11 cellular contexts compared by ENCODE assay signal in the genomic region with DNA sequence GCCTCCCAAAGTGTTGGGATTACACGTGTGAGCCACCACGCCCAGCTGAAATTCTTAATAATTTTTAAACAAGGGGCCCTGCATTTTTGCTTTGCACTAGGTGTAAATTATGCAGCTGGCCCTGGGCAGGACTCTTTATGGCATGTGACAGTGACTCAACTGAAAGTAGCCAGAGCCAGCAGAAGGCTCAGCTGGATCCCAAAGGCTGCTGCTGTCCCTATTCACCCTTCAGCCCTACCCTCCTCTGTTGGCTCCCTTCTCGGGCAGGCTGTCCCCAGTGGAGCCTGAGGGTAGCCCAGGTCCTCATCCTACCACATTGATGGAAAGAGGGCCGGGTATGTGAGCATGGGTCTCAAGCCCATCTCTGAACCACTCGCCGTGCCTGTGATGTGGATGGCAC. TPM values are rescaled to one million over a fixed set of nuclear protein-coding genes. Genes with fewer than 3 reads are reported as not detected.
DNase-seq lines count a peak whose midpoint lies in the region; ATAC-seq and TF ChIP-seq lines count a peak whose summit lies in the region.
"Had no signal": no experiment of that assay in that cellular context is flagged by ENCODE, and none has a peak within 500 bp of the region (broad histone marks: within the 10 kb centered on the region; RNA-seq: fewer than 3 reads in every experiment).

No MANE protein-coding gene starts in this region.

- no peaks in the 10 kb centered on the region for H3K9me3 Mint-ChIP-seq in activated CD4-positive, alpha-beta T cell treated with anti-CD3 and anti-CD28 coated beads, Interleukin-2, amount 10 ng/mL, durations not matched to agents 7 days and 5 days
- no peaks in the 10 kb centered on the region for H3K9me3 Mint-ChIP-seq in endodermal cell
- H3K9me3 Mint-ChIP-seq in stimulated activated naive CD8-positive, alpha-beta T cell treated with anti-CD3 and anti-CD28 coated beads, Interleukin-15, amount 100 ng/mL, for 72 hours = no peaks in the 10 kb centered on the region

- no peak overlapping the region for H3K9ac ChIP-seq in endodermal cell (ENCODE audit: extremely low read depth, low read length, poor library complexity, severe bottlenecking)

- H3K27me3 Mint-ChIP-seq in activated CD4-positive, alpha-beta T cell treated with anti-CD3 and anti-CD28 coated beads, Interleukin-2, amount 10 ng/mL, durations not matched to agents 7 days and 5 days = no peaks in the 10 kb centered on the region
- peaks cover 1% of the 10 kb centered on the region for H3K27me3 Mint-ChIP-seq in endodermal cell (ENCODE audit: insufficient read depth)
- H3K27me3 Mint-ChIP-seq in stimulated activated naive CD8-positive, alpha-beta T cell treated with anti-CD3 and anti-CD28 coated beads, Interleukin-15, amount 100 ng/mL, for 72 hours = no peaks in the 10 kb centered on the region

- TF ChIP-seq CTCF in endodermal cell (conservative IDR thresholded peaks at IDR 0.05) = peak; percentile 11

- peak overlapping the region; percentile 80 for H3K27ac Mint-ChIP-seq in activated CD4-positive, alpha-beta T cell treated with anti-CD3 and anti-CD28 coated beads, Interleukin-2, amount 10 ng/mL, durations not matched to agents 7 days and 5 days
- no peak overlapping the region for H3K27ac Mint-ChIP-seq in endodermal cell
- peak overlapping the region; percentile 47 to 92 for H3K27ac Mint-ChIP-seq in stimulated activated naive CD8-positive, alpha-beta T cell treated with anti-CD3 and anti-CD28 coated beads, Interleukin-15, amount 100 ng/mL, for 72 hours

- POLR2A ChIA-PET in activated CD4-positive, alpha-beta T cell treated with anti-CD3 and anti-CD28 coated beads, Interleukin-2, amount 10 ng/mL, durations not matched to agents 7 days and 5 days (lab: Charles Lee) = interaction anchor here (1.2 kb wide), 1 partner anchor 42 kb away, joined by 4 read pairs; no protein-coding TSS in a partner anchor

- no peaks in the 10 kb centered on the region for H3K27me3 ChIP-seq in endodermal cell (ENCODE audit: control insufficient read depth, insufficient read depth, low read length, poor library complexity, severe bottlenecking)

- H3K4me3 ChIP-seq in endodermal cell (ENCODE audit: low read length) = no peak overlapping the region

- 88 to 97% methylated on average over 5 to 6 of the region's 6 CpGs for whole genome bisulfite sequencing in endodermal cell (ENCODE audit: insufficient coverage in 1 of 2, insufficient read length in 1 of 2), 2 experiments

- no peak for DNase-seq in activated CD4-positive, alpha-beta T cell treated with anti-CD3 and anti-CD28 coated beads, Interleukin-2, amount 10 ng/mL, durations not matched to agents 7 days and 5 days
- DNase-seq in activated CD4-positive, alpha-beta T cell treated with anti-CD3 and anti-CD28 coated beads, Interleukin-2, amount 50 U/mL, for 48 hours = no peak
- DNase-seq in SK-MEL-5 (ENCODE audit: low read depth, low spot score) = peak; percentile 10
- DNase-seq in endodermal cell = no peak
- no peak for DNase-seq in stimulated activated naive CD8-positive, alpha-beta T cell treated with anti-CD3 and anti-CD28 coated beads, Interleukin-15, amount 100 ng/mL, for 72 hours
- no peak for DNase-seq in GM19238 (ENCODE audit: insufficient read length, low spot score)
- no peak for DNase-seq in central memory CD4-positive, alpha-beta T cell
- DNase-seq in GF-D8 (lab: John Stamatoyannopoulos, UW) = no peak
- DNase-seq: ACHN, NCI-H510A, WERI-Rb-1 had no signal

- peak; percentile 29 for ATAC-seq in stimulated activated naive CD8-positive, alpha-beta T cell treated with anti-CD3 and anti-CD28 coated beads, Interleukin-15, amount 100 ng/mL, for 72 hours

- CTCF ChIA-PET in activated CD4-positive, alpha-beta T cell treated with anti-CD3 and anti-CD28 coated beads, Interleukin-2, amount 10 ng/mL, durations not matched to agents 7 days and 5 days (lab: Charles Lee) = interaction anchor here (1.0 to 3.0 kb wide), 12 partner anchors 9 to 165 kb away, joined by 3 to 13 read pairs (median 5); partner anchors contain the start of gene CD82

- H3K9me3 ChIP-seq in endodermal cell (ENCODE audit: control insufficient read depth, low read length) = no peaks in the 10 kb centered on the region

- H3K36me3 Mint-ChIP-seq in activated CD4-positive, alpha-beta T cell treated with anti-CD3 and anti-CD28 coated beads, Interleukin-2, amount 10 ng/mL, durations not matched to agents 7 days and 5 days (ENCODE audit: low read depth) = peaks cover 56% of the 10 kb centered on the region
- H3K36me3 Mint-ChIP-seq in endodermal cell (ENCODE audit: low read depth) = no peaks in the 10 kb centered on the region

- peaks cover 82% of the 10 kb centered on the region for H3K4me1 Mint-ChIP-seq in activated CD4-positive, alpha-beta T cell treated with anti-CD3 and anti-CD28 coated beads, Interleukin-2, amount 10 ng/mL, durations not matched to agents 7 days and 5 days
- H3K4me1 Mint-ChIP-seq in endodermal cell = peaks cover 4% of the 10 kb centered on the region
- H3K4me1 Mint-ChIP-seq in stimulated activated naive CD8-positive, alpha-beta T cell treated with anti-CD3 and anti-CD28 coated beads, Interleukin-15, amount 100 ng/mL, for 72 hours = peaks cover 100% of the 10 kb centered on the region

- in situ Hi-C loops in SK-MEL-5 (cut with HindIII; ENCODE audit: low pct_unique_long_range_greater_than_20kb, low sequenced_read_pairs) = no loop called here

- no peak overlapping the region for H3K4me3 Mint-ChIP-seq in activated CD4-positive, alpha-beta T cell treated with anti-CD3 and anti-CD28 coated beads, Interleukin-2, amount 10 ng/mL, durations not matched to agents 7 days and 5 days
- H3K4me3 Mint-ChIP-seq in endodermal cell = no peak overlapping the region
- H3K4me3 Mint-ChIP-seq in stimulated activated naive CD8-positive, alpha-beta T cell treated with anti-CD3 and anti-CD28 coated beads, Interleukin-15, amount 100 ng/mL, for 72 hours = peak overlapping the region in 1 of 2 donors; percentile 66

- no peak overlapping the region for H3K27ac ChIP-seq in endodermal cell (ENCODE audit: low read depth, low read length)
- H3K27ac ChIP-seq: WERI-Rb-1 had no signal

- H3K36me3 ChIP-seq in endodermal cell (ENCODE audit: control insufficient read depth, insufficient read depth, low read length) = no peaks in the 10 kb centered on the region
- H3K36me3 ChIP-seq: WERI-Rb-1 had no signal

- no peaks in the 10 kb centered on the region for H3K4me1 ChIP-seq in endodermal cell (ENCODE audit: control insufficient read depth, insufficient read depth, low read length)

RNA-seq across cellular contexts. Expression of gene CD82, which starts 45.6 kb away (rescaled TPM):
- total RNA-seq in activated CD4-positive, alpha-beta T cell treated with anti-CD3 and anti-CD28 coated beads, Interleukin-2, amount 10 ng/mL, durations not matched to agents 7 days and 5 days = 100 to 1,000 TPM; 126 to 128 TPM
- total RNA-seq in SK-MEL-5 (2014; rRNA removed; shearing (Covaris generic)) = 9.1 and 9.7 TPM in 2 replicates
- polyA plus RNA-seq in SK-MEL-5 (2015; cell fraction: cytosol; rRNA removed) = 24.0 and 24.1 TPM in 2 replicates
- 1.9 and 9.1 TPM in 2 replicates for polyA plus RNA-seq in SK-MEL-5 (2015; cell fraction: nucleus; rRNA removed)
- total RNA-seq in endodermal cell = 1 to 10 TPM; 1.7 to 3.0 TPM
- polyA plus RNA-seq in endodermal cell (2013, experiment 1 of 2) = 19.6 TPM
- 12.6 TPM for polyA plus RNA-seq in endodermal cell (2013, experiment 2 of 2)

Comparison
In these comparisons a context has a peak if more than half of its experiments do, and no peak if none do; other contexts are left out.
1. RNA of gene CD82, which starts 45.6 kb away (total RNA-seq): 126 to 128 TPM in activated CD4-positive, alpha-beta T cell treated with anti-CD3 and anti-CD28 coated beads, Interleukin-2, amount 10 ng/mL, durations not matched to agents 7 days and 5 days; 9.1 to 9.7 TPM in SK-MEL-5 and 1.7 to 3.0 TPM in endodermal cell; every median in the first group is over 10 times any median in the second.